In the genomic region with DNA sequence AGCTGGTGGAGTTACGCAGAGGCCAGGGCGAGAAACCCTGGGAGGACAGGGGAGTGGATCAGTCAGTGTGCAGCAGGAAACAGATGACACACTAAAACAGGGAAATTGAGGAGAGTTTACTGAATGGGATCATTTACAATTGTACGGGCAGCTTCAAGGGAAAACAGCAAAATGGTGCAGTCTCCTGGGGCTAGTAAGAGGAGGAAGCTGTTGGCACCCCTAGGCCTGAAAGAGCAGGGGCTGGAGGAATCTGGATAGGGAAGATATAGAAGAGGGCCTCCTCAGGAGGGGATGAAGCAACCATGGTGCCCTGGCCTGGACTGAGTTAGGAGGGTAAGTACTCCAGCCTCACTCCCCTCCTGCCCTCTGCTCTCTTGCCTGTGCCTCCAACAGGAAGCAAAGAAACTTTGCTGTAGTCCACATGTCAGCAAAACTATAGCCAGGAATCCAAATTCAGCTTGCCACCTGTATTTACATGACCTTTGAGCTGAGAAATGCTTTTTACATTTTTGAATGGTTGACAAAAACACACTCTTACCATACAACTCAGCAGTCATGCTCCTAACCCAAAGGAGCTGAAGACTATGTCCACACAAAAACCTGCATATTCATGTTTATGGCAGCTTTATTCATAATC, we compare ENCODE assay signal across 25 cellular contexts. TPM values are rescaled to one million over a fixed set of nuclear protein-coding genes. Genes with fewer than 3 reads are reported as not detected.
DNase-seq lines count a peak whose midpoint lies in the region; ATAC-seq and TF ChIP-seq lines count a peak whose summit lies in the region.
"Had no signal": no experiment of that assay in that cellular context is flagged by ENCODE, and none has a peak within 500 bp of the region (broad histone marks: within the 10 kb centered on the region; RNA-seq: fewer than 3 reads in every experiment).

No MANE protein-coding gene starts in this region.

- H3K27me3 ChIP-seq in right lobe of liver (no peaks in the 10 kb centered on the region), psoas muscle (ENCODE audit: insufficient read depth in 3 of 3, low read length in 2 of 3) (no peaks in the 10 kb centered on the region)
- H3K27me3 ChIP-seq: BLaER1 treated with 17β-estradiol and CSF1 and Interleukin-3, amounts not matched to agents 10 nM and 100 nM; MG63 had no signal

- H3K4me1 ChIP-seq in right lobe of liver (peaks cover 0 to 20% (median 2%) of the 10 kb centered on the region in 4 donors), psoas muscle (no peaks in the 10 kb centered on the region)

- no peak overlapping the region for H3K4me3 ChIP-seq in choroid plexus epithelial cell (ENCODE audit: low read depth, low read length)
- H3K4me3 ChIP-seq in right lobe of liver = no peak overlapping the region
- no peak overlapping the region for H3K4me3 ChIP-seq in psoas muscle
- H3K4me3 ChIP-seq: BLaER1 treated with 17β-estradiol and CSF1 and Interleukin-3, amounts not matched to agents 10 nM and 100 nM; GM23248; MG63; PC-9 had no signal

- H3K4me1 Mint-ChIP-seq in activated CD8-positive, alpha-beta T cell treated with anti-CD3 and anti-CD28 coated beads, Interleukin-2, amount 10 ng/mL, durations not matched to agents 7 days and 5 days (ENCODE audit: low read depth) = no peaks in the 10 kb centered on the region
- H3K4me1 Mint-ChIP-seq in activated CD8-positive, alpha-beta T cell treated with anti-CD3 and anti-CD28 coated beads for 36 hours (ENCODE audit: low read depth) = no peaks in the 10 kb centered on the region

- no peak for TF ChIP-seq CTCF in activated CD8-positive, alpha-beta T cell treated with anti-CD3 and anti-CD28 coated beads for 36 hours (IDR thresholded peaks at IDR 0.05)
- TF ChIP-seq CTCF in choroid plexus epithelial cell (conservative IDR thresholded peaks at IDR 0.05; ENCODE audit: low read depth, low read length) = no peak
- no peak for TF ChIP-seq CTCF in right lobe of liver (IDR thresholded peaks at IDR 0.05)
- no peak for TF ChIP-seq CTCF in psoas muscle (IDR thresholded peaks at IDR 0.05)

- no peak overlapping the region for H3K27ac Mint-ChIP-seq in activated CD8-positive, alpha-beta T cell treated with anti-CD3 and anti-CD28 coated beads, Interleukin-2, amount 10 ng/mL, durations not matched to agents 7 days and 5 days
- H3K27ac Mint-ChIP-seq in activated CD8-positive, alpha-beta T cell treated with anti-CD3 and anti-CD28 coated beads for 36 hours = no peak overlapping the region
- H3K27ac Mint-ChIP-seq: CD4-positive, alpha-beta memory T cell had no signal

- POLR2A ChIA-PET in activated CD8-positive, alpha-beta T cell treated with anti-CD3 and anti-CD28 coated beads, Interleukin-2, amount 10 ng/mL, durations not matched to agents 7 days and 5 days (lab: Charles Lee) = no interaction called here
- POLR2A ChIA-PET in activated CD8-positive, alpha-beta T cell treated with anti-CD3 and anti-CD28 coated beads for 36 hours (lab: Charles Lee) = no interaction called here

- H3K4me3 Mint-ChIP-seq in activated CD8-positive, alpha-beta T cell treated with anti-CD3 and anti-CD28 coated beads, Interleukin-2, amount 10 ng/mL, durations not matched to agents 7 days and 5 days = no peak overlapping the region
- no peak overlapping the region for H3K4me3 Mint-ChIP-seq in activated CD8-positive, alpha-beta T cell treated with anti-CD3 and anti-CD28 coated beads for 36 hours
- H3K4me3 Mint-ChIP-seq: CD4-positive, alpha-beta memory T cell; H9 had no signal

- H3K9me3 Mint-ChIP-seq in activated CD8-positive, alpha-beta T cell treated with anti-CD3 and anti-CD28 coated beads, Interleukin-2, amount 10 ng/mL, durations not matched to agents 7 days and 5 days (ENCODE audit: insufficient read depth) = no peaks in the 10 kb centered on the region
- peaks cover 2% of the 10 kb centered on the region for H3K9me3 Mint-ChIP-seq in activated CD8-positive, alpha-beta T cell treated with anti-CD3 and anti-CD28 coated beads for 36 hours

- intact Hi-C loops in activated CD8-positive, alpha-beta T cell treated with anti-CD3 and anti-CD28 coated beads for 36 hours (cut with micrococcal nuclease) = no loop called here
- intact Hi-C loops in right lobe of liver (cut with DNase I) (no loop called here), psoas muscle (cut with DNase I) (no loop called here)

- ATAC-seq in activated CD8-positive, alpha-beta T cell treated with anti-CD3 and anti-CD28 coated beads, Interleukin-2, amount 10 ng/mL, durations not matched to agents 7 days and 5 days = no peak
- ATAC-seq in activated CD8-positive, alpha-beta T cell treated with anti-CD3 and anti-CD28 coated beads for 36 hours = no peak
- ATAC-seq in right lobe of liver = peak; percentile 68 to 91 (median 76)
- ATAC-seq in psoas muscle = no peak
- ATAC-seq: SK-N-SH treated with all-trans-retinoic acid at 6 μM for 48 hours had no signal

- H3K27me3 Mint-ChIP-seq in activated CD8-positive, alpha-beta T cell treated with anti-CD3 and anti-CD28 coated beads, Interleukin-2, amount 10 ng/mL, durations not matched to agents 7 days and 5 days (ENCODE audit: low read depth) = peaks cover 9% of the 10 kb centered on the region
- no peaks in the 10 kb centered on the region for H3K27me3 Mint-ChIP-seq in activated CD8-positive, alpha-beta T cell treated with anti-CD3 and anti-CD28 coated beads for 36 hours

- TF ChIP-seq POLR2A in right lobe of liver (IDR thresholded peaks at IDR 0.05) = no peak

- DNase-seq in activated CD8-positive, alpha-beta T cell treated with anti-CD3 and anti-CD28 coated beads, Interleukin-2, amount 10 ng/mL, durations not matched to agents 7 days and 5 days = peak; percentile 13
- no peak for DNase-seq in activated CD8-positive, alpha-beta T cell treated with anti-CD3 and anti-CD28 coated beads for 36 hours
- DNase-seq in choroid plexus epithelial cell (ENCODE audit: low read depth) (peak; percentile 40), right lobe of liver (no peak), NCI-H187 treated with DMSO at 0.1 percent for 48 hours (lab: John Stamatoyannopoulos, UW) (no peak), HPDE6-E6E7 (ENCODE audit: extremely low spot score) (no peak), psoas muscle (no peak)
- DNase-seq in activated CD4-positive, CD25-positive, alpha-beta regulatory T cell treated with anti-CD3 and anti-CD28 coated beads, Interleukin-2, amount 50 U/mL, for 72 hours = no peak
- DNase-seq: CD4-positive, alpha-beta memory T cell; DMS 273 treated with DMSO at 0.1 percent for 48 hours; DMS79 treated with DMSO at 0.1 percent for 48 hours; GM23248; H9; MG63; NCI-H1092; NCI-H1436; NCI-H1930; NCI-H510A; PC-9; SIG-M5 had no signal

- H3K9me3 ChIP-seq in right lobe of liver = no peaks in the 10 kb centered on the region
- no peaks in the 10 kb centered on the region for H3K9me3 ChIP-seq in psoas muscle
- H3K9me3 ChIP-seq: Caco-2 had no signal

- H3K27ac ChIP-seq in right lobe of liver (no peak overlapping the region), psoas muscle (no peak overlapping the region)
- H3K27ac ChIP-seq: 22Rv1; BLaER1 treated with 17β-estradiol and CSF1 and Interleukin-3, amounts not matched to agents 10 nM and 100 nM; GM23248; PC-9 had no signal

- WGBS in right lobe of liver (ENCODE audit: insufficient coverage, low coverage, low lambda C conversion rate, missing lambda C conversion rate) = 86% methylated on average over 3 of the region's 3 CpGs
- 76 to 81% (median 78%) methylated on average over 3 of the region's 3 CpGs for WGBS in psoas muscle, 3 donors

- no peaks in the 10 kb centered on the region for H3K36me3 Mint-ChIP-seq in activated CD8-positive, alpha-beta T cell treated with anti-CD3 and anti-CD28 coated beads, Interleukin-2, amount 10 ng/mL, durations not matched to agents 7 days and 5 days (ENCODE audit: low read depth)
- H3K36me3 Mint-ChIP-seq in activated CD8-positive, alpha-beta T cell treated with anti-CD3 and anti-CD28 coated beads for 36 hours (ENCODE audit: low read depth) = no peaks in the 10 kb centered on the region
- H3K36me3 Mint-ChIP-seq: CD4-positive, alpha-beta memory T cell had no signal

- CTCF ChIA-PET in activated CD8-positive, alpha-beta T cell treated with anti-CD3 and anti-CD28 coated beads, Interleukin-2, amount 10 ng/mL, durations not matched to agents 7 days and 5 days (lab: Charles Lee) = interaction anchor here (1.7 kb wide), 1 partner anchor 17 kb away, joined by 5 read pairs; no protein-coding TSS in a partner anchor
- CTCF ChIA-PET in activated CD8-positive, alpha-beta T cell treated with anti-CD3 and anti-CD28 coated beads for 36 hours (lab: Charles Lee) = interaction anchor here (1.2 to 1.5 kb wide), 2 partner anchors 17 to 40 kb away, joined by 3 to 6 read pairs; no protein-coding TSS in a partner anchor

- H3K36me3 ChIP-seq in right lobe of liver (no peaks in the 10 kb centered on the region), psoas muscle (ENCODE audit: insufficient read depth in 1 of 2, low read depth in 1 of 2) (no peaks in the 10 kb centered on the region)
- H3K36me3 ChIP-seq: BLaER1 treated with 17β-estradiol and CSF1 and Interleukin-3, amounts not matched to agents 10 nM and 100 nM; MG63 had no signal

RNA-seq across cellular contexts. Expression of gene OPN4, which starts 52.3 kb away (rescaled TPM):
- not detected for total RNA-seq in activated CD8-positive, alpha-beta T cell treated with anti-CD3 and anti-CD28 coated beads, Interleukin-2, amount 10 ng/mL, durations not matched to agents 7 days and 5 days
- not detected for total RNA-seq in activated CD8-positive, alpha-beta T cell treated with anti-CD3 and anti-CD28 coated beads for 36 hours
- not detected for total RNA-seq in right lobe of liver
- under 1 TPM; 0.12 to 0.49 (median 0.32) TPM for total RNA-seq in psoas muscle
- polyA plus RNA-seq in psoas muscle = under 1 TPM; 0.14 to 0.23 (median 0.23) TPM
- total RNA-seq: Caco-2; CD4-positive, alpha-beta memory T cell; GM23248; H9; LHCN-M2 had no signal
- polyA plus RNA-seq: CD4-positive, alpha-beta memory T cell; GM23248 had no signal

Comparison
In these comparisons a context has a peak if more than half of its experiments do, and no peak if none do; other contexts are left out.
1. DNase-seq: peak in activated CD8-positive, alpha-beta T cell treated with anti-CD3 and anti-CD28 coated beads, Interleukin-2, amount 10 ng/mL, durations not matched to agents 7 days and 5 days (single experiment) and choroid plexus epithelial cell (single experiment); none in activated CD8-positive, alpha-beta T cell treated with anti-CD3 and anti-CD28 coated beads for 36 hours (single experiment), right lobe of liver (0 of 3), NCI-H187 treated with DMSO at 0.1 percent for 48 hours (single experiment), HPDE6-E6E7 (single experiment), psoas muscle (0 of 2) and activated CD4-positive, CD25-positive, alpha-beta regulatory T cell treated with anti-CD3 and anti-CD28 coated beads, Interleukin-2, amount 50 U/mL, for 72 hours (single experiment).
2. ATAC-seq: peak in right lobe of liver (4 of 4); none in activated CD8-positive, alpha-beta T cell treated with anti-CD3 and anti-CD28 coated beads, Interleukin-2, amount 10 ng/mL, durations not matched to agents 7 days and 5 days (single experiment), activated CD8-positive, alpha-beta T cell treated with anti-CD3 and anti-CD28 coated beads for 36 hours (single experiment) and psoas muscle (0 of 4).